ENCODE assay signal across 30 cellular contexts in the genomic region with DNA sequence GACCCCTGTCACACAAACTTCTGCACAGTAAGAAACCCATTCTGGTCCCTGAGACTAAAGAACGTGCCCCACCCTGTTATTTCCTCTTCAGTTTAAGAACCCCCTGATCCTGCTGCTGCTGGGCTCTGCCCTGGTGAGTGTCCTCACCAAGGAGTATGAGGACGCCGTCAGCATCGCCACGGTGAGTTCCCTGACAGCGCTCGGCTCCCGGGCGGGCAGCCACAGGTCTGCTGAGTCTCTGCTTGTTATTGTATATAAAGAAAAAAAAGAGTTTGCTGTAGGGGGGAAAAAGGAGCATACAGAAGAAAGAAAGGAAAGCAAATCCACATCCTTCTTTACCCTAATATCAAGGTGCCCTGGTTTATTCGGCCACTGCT. TPM values are rescaled to one million over a fixed set of nuclear protein-coding genes. Genes with fewer than 3 reads are reported as not detected.
"Had no signal": no experiment of that assay in that cellular context is flagged by ENCODE, and none has a peak within 500 bp of the region (broad histone marks: within the 10 kb centered on the region; RNA-seq: fewer than 3 reads in every experiment).

No MANE protein-coding gene starts in this region.

- H3K4me3 ChIP-seq: ascending aorta, cardiac muscle cell, K562 had no signal

- ATAC-seq: activated CD8-positive, alpha-beta T cell treated with anti-CD3 and anti-CD28 coated beads for 36 hours; K562; Panc1; SK-N-SH treated with all-trans-retinoic acid at 6 μM for 48 hours; T-cell; T-helper 17 cell had no signal

- H3K27me3 ChIP-seq: ascending aorta had no signal

- H3K9me3 Mint-ChIP-seq: activated CD4-positive, alpha-beta T cell treated with anti-CD3 and anti-CD28 coated beads, Interleukin-2, amount 10 ng/mL, durations not matched to agents 24 days and 14 days; activated CD8-positive, alpha-beta T cell treated with anti-CD3 and anti-CD28 coated beads for 36 hours; activated naive CD4-positive, alpha-beta T cell treated with anti-CD3 and anti-CD28 coated beads, Interleukin-2, amount 50 U/mL, for 24 hours; activated naive CD8-positive, alpha-beta T cell treated with anti-CD3 and anti-CD28 coated beads, Interleukin-2, amount 10 ng/mL, durations not matched to agents 7 days and 5 days; activated T-cell treated with anti-CD3 and anti-CD28 coated beads, Interleukin-2, amount 50 U/mL, for 24 hours; activated T-helper 2 cell treated with anti-CD3 and anti-CD28 coated beads, Interferon-gamma antibody, Interleukin-2, Interleukin-4, amounts not matched to agents 10 μg/mL and 5 μg/mL and 100 μg/mL, durations not matched to agents 14 hours and 24 hours and 36 hours; T-cell had no signal

- H3K36me3 ChIP-seq: ascending aorta, cardiac muscle cell, WERI-Rb-1 had no signal

- H3K4me3 Mint-ChIP-seq: activated CD4-positive, alpha-beta T cell treated with anti-CD3 and anti-CD28 coated beads, Interleukin-2, amount 10 ng/mL, durations not matched to agents 24 days and 14 days; activated CD8-positive, alpha-beta T cell treated with anti-CD3 and anti-CD28 coated beads for 36 hours; activated naive CD4-positive, alpha-beta T cell treated with anti-CD3 and anti-CD28 coated beads, Interleukin-2, amount 50 U/mL, for 24 hours; activated naive CD8-positive, alpha-beta T cell treated with anti-CD3 and anti-CD28 coated beads, Interleukin-2, amount 10 ng/mL, durations not matched to agents 7 days and 5 days; activated T-cell treated with anti-CD3 and anti-CD28 coated beads, Interleukin-2, amount 50 U/mL, for 24 hours; T-cell; T-helper 17 cell had no signal

- H3K4me1 Mint-ChIP-seq: activated naive CD4-positive, alpha-beta T cell treated with anti-CD3 and anti-CD28 coated beads, Interleukin-2, amount 50 U/mL, for 24 hours; T-cell had no signal

- H3K36me3 Mint-ChIP-seq: activated naive CD4-positive, alpha-beta T cell treated with anti-CD3 and anti-CD28 coated beads, Interleukin-2, amount 50 U/mL, for 24 hours; activated naive CD8-positive, alpha-beta T cell treated with anti-CD3 and anti-CD28 coated beads, Interleukin-2, amount 10 ng/mL, durations not matched to agents 7 days and 5 days; T-cell had no signal

- H3K27ac ChIP-seq: ascending aorta, cardiac muscle cell, WERI-Rb-1 had no signal

- H3K9me3 ChIP-seq: ascending aorta had no signal

- H3K4me1 ChIP-seq: ascending aorta had no signal

- H3K27ac Mint-ChIP-seq: activated CD4-positive, alpha-beta T cell treated with anti-CD3 and anti-CD28 coated beads, Interleukin-2, amount 10 ng/mL, durations not matched to agents 24 days and 14 days; activated CD8-positive, alpha-beta T cell treated with anti-CD3 and anti-CD28 coated beads for 36 hours; activated naive CD4-positive, alpha-beta T cell treated with anti-CD3 and anti-CD28 coated beads, Interleukin-2, amount 50 U/mL, for 24 hours; activated T-cell treated with anti-CD3 and anti-CD28 coated beads, Interleukin-2, amount 50 U/mL, for 24 hours; activated T-helper 2 cell treated with anti-CD3 and anti-CD28 coated beads, Interferon-gamma antibody, Interleukin-2, Interleukin-4, amounts not matched to agents 10 μg/mL and 5 μg/mL and 100 μg/mL, durations not matched to agents 14 hours and 24 hours and 36 hours; T-cell; T-helper 17 cell had no signal

- DNase-seq: activated CD4-positive, alpha-beta T cell treated with anti-CD3 and anti-CD28 coated beads, Interleukin-2, amount 10 ng/mL, durations not matched to agents 24 days and 14 days; activated CD4-positive, alpha-beta T cell treated with anti-CD3 and anti-CD28 coated beads, Interleukin-2, amount 50 U/mL, for 4 hours; activated CD8-positive, alpha-beta T cell treated with anti-CD3 and anti-CD28 coated beads for 36 hours; activated gamma-delta T cell; activated naive CD4-positive, alpha-beta T cell treated with Interleukin-2 at 50 U/mL for 16 hours; activated naive CD8-positive, alpha-beta T cell treated with anti-CD3 and anti-CD28 coated beads, Interleukin-2, amount 10 ng/mL, durations not matched to agents 7 days and 5 days; activated T-cell treated with anti-CD3 and anti-CD28 coated beads, Interleukin-2, amount 50 U/mL, for 24 hours; amygdala; NCI-H1092 treated with DMSO at 0.1 percent for 48 hours; NCI-H1417; NCI-H187 treated with DMSO at 0.1 percent for 48 hours; NCI-H2081; NCI-H2171 treated with DMSO at 0.1 percent for 48 hours; NCI-H2227 treated with DMSO at 0.1 percent for 48 hours; NCI-H446; NCI-H510A treated with DMSO at 0.1 percent for 48 hours; NCI-H526 treated with DMSO at 0.1 percent for 48 hours; NCI-H774; RPMI8226; SIG-M5; T-cell; T-helper 17 cell; WERI-Rb-1 had no signal

RNA-seq across cellular contexts. Expression of a gene that starts 40.0 kb away (rescaled TPM):
- total RNA-seq: activated CD4-positive, alpha-beta T cell treated with anti-CD3 and anti-CD28 coated beads, Interleukin-2, amount 10 ng/mL, durations not matched to agents 24 days and 14 days; activated CD8-positive, alpha-beta T cell treated with anti-CD3 and anti-CD28 coated beads for 36 hours; activated naive CD8-positive, alpha-beta T cell treated with anti-CD3 and anti-CD28 coated beads, Interleukin-2, amount 10 ng/mL, durations not matched to agents 7 days and 5 days; activated T-helper 2 cell treated with anti-CD3 and anti-CD28 coated beads, Interferon-gamma antibody, Interleukin-2, Interleukin-4, amounts not matched to agents 10 μg/mL and 5 μg/mL and 100 μg/mL, durations not matched to agents 14 hours and 24 hours and 36 hours; ascending aorta; cardiac muscle cell; T-cell; T-helper 17 cell had no signal
